In genomic region chr3:157081681-157082210, GRCh38 we compare ENCODE assay signal across 1 cellular context.
TF ChIP-seq lines count a peak whose summit lies in the region.

No MANE protein-coding gene starts in this region.

TF ChIP-seq in H1, 55 proteins besides CTCF, POLR2A, EP300 and RAD21 (continued from another document):
- TF ChIP-seq PHF8 (conservative IDR thresholded peaks at IDR 0.05; ENCODE audit: low read depth, low read length): no peak
- TF ChIP-seq BACH1 (IDR thresholded peaks at IDR 0.05; ENCODE audit: low read length): no peak
- TF ChIP-seq SIX5 (IDR thresholded peaks at IDR 0.05; ENCODE audit: low read depth, low read length): no peak
- TF ChIP-seq GTF2F1 (IDR thresholded peaks at IDR 0.05; ENCODE audit: borderline replicate concordance, low read depth, low read length): no peak
- no peak for TF ChIP-seq BCL11A (IDR thresholded peaks at IDR 0.05; ENCODE audit: low read depth in 2 of 2, low read length in 2 of 2)
- TF ChIP-seq NANOG (IDR thresholded peaks at IDR 0.05; ENCODE audit: insufficient read depth, low read depth, low read length, poor library complexity, severe bottlenecking): no peak
- TF ChIP-seq POU5F1 (IDR thresholded peaks at IDR 0.05; ENCODE audit: low read depth, low read length): no peak
- TF ChIP-seq, protein P1, sequence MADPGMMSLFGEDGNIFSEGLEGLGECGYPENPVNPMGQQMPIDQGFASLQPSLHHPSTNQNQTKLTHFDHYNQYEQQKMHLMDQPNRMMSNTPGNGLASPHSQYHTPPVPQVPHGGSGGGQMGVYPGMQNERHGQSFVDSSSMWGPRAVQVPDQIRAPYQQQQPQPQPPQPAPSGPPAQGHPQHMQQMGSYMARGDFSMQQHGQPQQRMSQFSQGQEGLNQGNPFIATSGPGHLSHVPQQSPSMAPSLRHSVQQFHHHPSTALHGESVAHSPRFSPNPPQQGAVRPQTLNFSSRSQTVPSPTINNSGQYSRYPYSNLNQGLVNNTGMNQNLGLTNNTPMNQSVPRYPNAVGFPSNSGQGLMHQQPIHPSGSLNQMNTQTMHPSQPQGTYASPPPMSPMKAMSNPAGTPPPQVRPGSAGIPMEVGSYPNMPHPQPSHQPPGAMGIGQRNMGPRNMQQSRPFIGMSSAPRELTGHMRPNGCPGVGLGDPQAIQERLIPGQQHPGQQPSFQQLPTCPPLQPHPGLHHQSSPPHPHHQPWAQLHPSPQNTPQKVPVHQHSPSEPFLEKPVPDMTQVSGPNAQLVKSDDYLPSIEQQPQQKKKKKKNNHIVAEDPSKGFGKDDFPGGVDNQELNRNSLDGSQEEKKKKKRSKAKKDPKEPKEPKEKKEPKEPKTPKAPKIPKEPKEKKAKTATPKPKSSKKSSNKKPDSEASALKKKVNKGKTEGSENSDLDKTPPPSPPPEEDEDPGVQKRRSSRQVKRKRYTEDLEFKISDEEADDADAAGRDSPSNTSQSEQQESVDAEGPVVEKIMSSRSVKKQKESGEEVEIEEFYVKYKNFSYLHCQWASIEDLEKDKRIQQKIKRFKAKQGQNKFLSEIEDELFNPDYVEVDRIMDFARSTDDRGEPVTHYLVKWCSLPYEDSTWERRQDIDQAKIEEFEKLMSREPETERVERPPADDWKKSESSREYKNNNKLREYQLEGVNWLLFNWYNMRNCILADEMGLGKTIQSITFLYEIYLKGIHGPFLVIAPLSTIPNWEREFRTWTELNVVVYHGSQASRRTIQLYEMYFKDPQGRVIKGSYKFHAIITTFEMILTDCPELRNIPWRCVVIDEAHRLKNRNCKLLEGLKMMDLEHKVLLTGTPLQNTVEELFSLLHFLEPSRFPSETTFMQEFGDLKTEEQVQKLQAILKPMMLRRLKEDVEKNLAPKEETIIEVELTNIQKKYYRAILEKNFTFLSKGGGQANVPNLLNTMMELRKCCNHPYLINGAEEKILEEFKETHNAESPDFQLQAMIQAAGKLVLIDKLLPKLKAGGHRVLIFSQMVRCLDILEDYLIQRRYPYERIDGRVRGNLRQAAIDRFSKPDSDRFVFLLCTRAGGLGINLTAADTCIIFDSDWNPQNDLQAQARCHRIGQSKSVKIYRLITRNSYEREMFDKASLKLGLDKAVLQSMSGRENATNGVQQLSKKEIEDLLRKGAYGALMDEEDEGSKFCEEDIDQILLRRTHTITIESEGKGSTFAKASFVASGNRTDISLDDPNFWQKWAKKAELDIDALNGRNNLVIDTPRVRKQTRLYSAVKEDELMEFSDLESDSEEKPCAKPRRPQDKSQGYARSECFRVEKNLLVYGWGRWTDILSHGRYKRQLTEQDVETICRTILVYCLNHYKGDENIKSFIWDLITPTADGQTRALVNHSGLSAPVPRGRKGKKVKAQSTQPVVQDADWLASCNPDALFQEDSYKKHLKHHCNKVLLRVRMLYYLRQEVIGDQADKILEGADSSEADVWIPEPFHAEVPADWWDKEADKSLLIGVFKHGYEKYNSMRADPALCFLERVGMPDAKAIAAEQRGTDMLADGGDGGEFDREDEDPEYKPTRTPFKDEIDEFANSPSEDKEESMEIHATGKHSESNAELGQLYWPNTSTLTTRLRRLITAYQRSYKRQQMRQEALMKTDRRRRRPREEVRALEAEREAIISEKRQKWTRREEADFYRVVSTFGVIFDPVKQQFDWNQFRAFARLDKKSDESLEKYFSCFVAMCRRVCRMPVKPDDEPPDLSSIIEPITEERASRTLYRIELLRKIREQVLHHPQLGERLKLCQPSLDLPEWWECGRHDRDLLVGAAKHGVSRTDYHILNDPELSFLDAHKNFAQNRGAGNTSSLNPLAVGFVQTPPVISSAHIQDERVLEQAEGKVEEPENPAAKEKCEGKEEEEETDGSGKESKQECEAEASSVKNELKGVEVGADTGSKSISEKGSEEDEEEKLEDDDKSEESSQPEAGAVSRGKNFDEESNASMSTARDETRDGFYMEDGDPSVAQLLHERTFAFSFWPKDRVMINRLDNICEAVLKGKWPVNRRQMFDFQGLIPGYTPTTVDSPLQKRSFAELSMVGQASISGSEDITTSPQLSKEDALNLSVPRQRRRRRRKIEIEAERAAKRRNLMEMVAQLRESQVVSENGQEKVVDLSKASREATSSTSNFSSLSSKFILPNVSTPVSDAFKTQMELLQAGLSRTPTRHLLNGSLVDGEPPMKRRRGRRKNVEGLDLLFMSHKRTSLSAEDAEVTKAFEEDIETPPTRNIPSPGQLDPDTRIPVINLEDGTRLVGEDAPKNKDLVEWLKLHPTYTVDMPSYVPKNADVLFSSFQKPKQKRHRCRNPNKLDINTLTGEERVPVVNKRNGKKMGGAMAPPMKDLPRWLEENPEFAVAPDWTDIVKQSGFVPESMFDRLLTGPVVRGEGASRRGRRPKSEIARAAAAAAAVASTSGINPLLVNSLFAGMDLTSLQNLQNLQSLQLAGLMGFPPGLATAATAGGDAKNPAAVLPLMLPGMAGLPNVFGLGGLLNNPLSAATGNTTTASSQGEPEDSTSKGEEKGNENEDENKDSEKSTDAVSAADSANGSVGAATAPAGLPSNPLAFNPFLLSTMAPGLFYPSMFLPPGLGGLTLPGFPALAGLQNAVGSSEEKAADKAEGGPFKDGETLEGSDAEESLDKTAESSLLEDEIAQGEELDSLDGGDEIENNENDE (IDR thresholded peaks at IDR 0.05; ENCODE audit: insufficient replicate concordance, low read length): no peak
- TF ChIP-seq USF2 (IDR thresholded peaks at IDR 0.05; ENCODE audit: low read length): no peak
- 0 out of 2 replicates have a peak, but pooled peaks have one; percentile 33 for TF ChIP-seq TCF12 (IDR thresholded peaks at IDR 0.05; ENCODE audit: low read depth, low read length)
- no peak for TF ChIP-seq E2F6 (IDR thresholded peaks at IDR 0.05)
- TF ChIP-seq ASH2L (IDR thresholded peaks at IDR 0.05; ENCODE audit: low read length): peak; percentile 55
- 0 out of 2 replicates have a peak, but pooled peaks have one; percentile 7 for TF ChIP-seq CHD2 (IDR thresholded peaks at IDR 0.05; ENCODE audit: low read length)
- peak; percentile 42; the same call in 1 of the 2 replicates for TF ChIP-seq SP4 (IDR thresholded peaks at IDR 0.05; ENCODE audit: low read length)
- no peak for TF ChIP-seq SP2 (IDR thresholded peaks at IDR 0.05; ENCODE audit: low read length)
- TF ChIP-seq CBX5 (IDR thresholded peaks at IDR 0.05; ENCODE audit: low read depth, low read length): no peak
- TF ChIP-seq BRCA1 (IDR thresholded peaks at IDR 0.05; ENCODE audit: low read depth, low read length): no peak
- no peak for TF ChIP-seq EZH2 (IDR thresholded peaks at IDR 0.05; ENCODE audit: low read depth, low read length, severe bottlenecking)
- peak; percentile 70 for TF ChIP-seq JUND (IDR thresholded peaks at IDR 0.05; ENCODE audit: low read length)
- TF ChIP-seq ATF3 (IDR thresholded peaks at IDR 0.05; ENCODE audit: insufficient read depth, low read depth, low read length): no peak
- no peak for TF ChIP-seq CTBP2 (IDR thresholded peaks at IDR 0.05; ENCODE audit: borderline replicate concordance, insufficient read depth, insufficient read length, low read length)
- TF ChIP-seq CREB1 (IDR thresholded peaks at IDR 0.05): peak; percentile 50
- TF ChIP-seq SP1 (IDR thresholded peaks at IDR 0.05; ENCODE audit: low read depth, low read length): no peak
- TF ChIP-seq YY1 (IDR thresholded peaks at IDR 0.05; ENCODE audit: low read depth, low read length): 0 out of 2 replicates have a peak, but pooled peaks have one; percentile 8
- TF ChIP-seq FOSL1 (IDR thresholded peaks at IDR 0.05; ENCODE audit: insufficient read depth, low read depth, low read length): no peak
- TF ChIP-seq MAFK (IDR thresholded peaks at IDR 0.05; ENCODE audit: low read depth, low read length): no peak
- TF ChIP-seq SIRT6 (IDR thresholded peaks at IDR 0.05; ENCODE audit: low read length): no peak
